Comparison of ENCODE assay signal across 16 cellular contexts in the genomic region with DNA sequence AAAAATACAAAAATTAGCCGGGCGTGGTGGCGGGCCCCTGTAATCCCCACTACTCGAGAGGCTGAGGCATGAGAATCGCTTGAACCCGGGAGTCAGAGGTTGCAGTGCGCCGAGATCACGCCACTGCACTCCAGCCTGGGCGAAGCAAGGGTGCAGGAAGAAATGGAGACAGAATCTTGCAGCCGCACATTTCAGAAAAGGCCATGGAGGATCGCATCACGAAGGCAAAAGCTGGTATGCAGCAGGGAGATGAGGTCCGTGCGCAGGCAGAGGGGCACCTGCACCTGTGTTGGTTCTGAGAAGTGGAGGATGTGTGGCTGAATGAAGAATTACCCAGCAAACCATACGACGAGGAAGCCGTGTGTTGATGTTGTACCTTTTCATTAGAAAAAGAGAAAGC. TPM values are rescaled to one million over a fixed set of nuclear protein-coding genes. Genes with fewer than 3 reads are reported as not detected.
DNase-seq lines count a peak whose midpoint lies in the region; ATAC-seq, FAIRE-seq and TF ChIP-seq lines count a peak whose summit lies in the region.
"Had no signal": no experiment of that assay in that cellular context is flagged by ENCODE, and none has a peak within 500 bp of the region (broad histone marks: within the 10 kb centered on the region; RNA-seq: fewer than 3 reads in every experiment).

No MANE protein-coding gene starts in this region.

- H3K9me3 ChIP-seq in OCI-LY1 (ENCODE audit: low read length) (no peaks in the 10 kb centered on the region), HAP-1 (no peaks in the 10 kb centered on the region)
- H3K9me3 ChIP-seq: A549, BE2C had no signal

- H2AFZ ChIP-seq in OCI-LY1 (ENCODE audit: low read length): no peak overlapping the region

- no peaks in the 10 kb centered on the region for H3K9me3 Mint-ChIP-seq in type B pancreatic cell
- H3K9me3 Mint-ChIP-seq: CD4-positive, alpha-beta memory T cell; H9 had no signal

- H4K20me1 ChIP-seq in OCI-LY1 (ENCODE audit: insufficient read depth, low read length): no peaks in the 10 kb centered on the region

- no peaks in the 10 kb centered on the region for H3K27me3 Mint-ChIP-seq in type B pancreatic cell
- H3K27me3 Mint-ChIP-seq: CD4-positive, alpha-beta memory T cell had no signal

- FAIRE-seq in bronchial epithelial cell (lab: Jason Lieb, UNC): peak; percentile 77
- FAIRE-seq: A549, G401.6, GM12892 had no signal

- peak overlapping the region; percentile 14; the same call in 1 of the 2 replicates for H3K9ac ChIP-seq in OCI-LY1 (ENCODE audit: low read length)

- H3K27ac Mint-ChIP-seq in type B pancreatic cell: no peak overlapping the region
- H3K27ac Mint-ChIP-seq: H9 had no signal

- H3K79me2 ChIP-seq in OCI-LY1 (ENCODE audit: insufficient read depth, low read length): no peaks in the 10 kb centered on the region

- no peaks in the 10 kb centered on the region for H3K27me3 ChIP-seq in OCI-LY1 (ENCODE audit: insufficient read depth, low read length)
- no peaks in the 10 kb centered on the region for H3K27me3 ChIP-seq in bronchial epithelial cell (ENCODE audit: control insufficient read depth, insufficient read depth, low read length)
- no peaks in the 10 kb centered on the region for H3K27me3 ChIP-seq in HAP-1 (ENCODE audit: low read depth)
- H3K27me3 ChIP-seq: BE2C had no signal

- H3K27ac ChIP-seq in OCI-LY1 (ENCODE audit: low read depth, low read length, poor library complexity, severe bottlenecking): peak overlapping the region; percentile 70
- H3K27ac ChIP-seq: A549, C4-2B had no signal

- peaks cover 14% of the 10 kb centered on the region for H3K4me1 Mint-ChIP-seq in type B pancreatic cell (ENCODE audit: unreplicated experiment)

- H3K4me3 ChIP-seq in OCI-LY1 (ENCODE audit: low read depth, low read length, poor library complexity, severe bottlenecking): peak overlapping the region; percentile 24
- no peak overlapping the region for H3K4me3 ChIP-seq in bronchial epithelial cell (ENCODE audit: low read depth, low read length)
- H3K4me3 ChIP-seq in HAP-1: no peak overlapping the region
- H3K4me3 ChIP-seq: A549 had no signal

- H3K4me1 ChIP-seq in OCI-LY1 (ENCODE audit: insufficient read depth, low read length, severe bottlenecking) (peaks cover 64% of the 10 kb centered on the region), HAP-1 (no peaks in the 10 kb centered on the region)
- H3K4me1 ChIP-seq: A549, BE2C had no signal

- H3K4me3 Mint-ChIP-seq in type B pancreatic cell: no peak overlapping the region
- H3K4me3 Mint-ChIP-seq: CD4-positive, alpha-beta memory T cell; H9 had no signal

- ATAC-seq in HG03095 (IDR thresholded peaks at IDR 0.05; ENCODE audit: unreplicated experiment): no peak
- no peak for ATAC-seq in HG03439 (IDR thresholded peaks at IDR 0.05; ENCODE audit: unreplicated experiment)
- ATAC-seq: A549 had no signal

- H3K36me3 ChIP-seq in OCI-LY1 (ENCODE audit: insufficient read depth, low read length) (peaks cover 6% of the 10 kb centered on the region), bronchial epithelial cell (ENCODE audit: control insufficient read depth, insufficient read depth, low read length) (no peaks in the 10 kb centered on the region), HAP-1 (replicated peaks) (no peaks in the 10 kb centered on the region)
- H3K36me3 ChIP-seq: BE2C had no signal

- no peaks in the 10 kb centered on the region for H3K36me3 Mint-ChIP-seq in type B pancreatic cell
- H3K36me3 Mint-ChIP-seq: CD4-positive, alpha-beta memory T cell had no signal

- no peaks in the 10 kb centered on the region for H3K9me2 ChIP-seq in OCI-LY1 (ENCODE audit: low read depth, low read length)

- TF ChIP-seq CTCF in OCI-LY1 (IDR thresholded peaks at IDR 0.05; ENCODE audit: low read length) (no peak), bronchial epithelial cell (IDR thresholded peaks at IDR 0.05; ENCODE audit: insufficient read depth, low read length, severe bottlenecking) (no peak), type B pancreatic cell (conservative IDR thresholded peaks at IDR 0.05) (no peak)

- H3K4me2 ChIP-seq in OCI-LY1 (ENCODE audit: low read length): peak overlapping the region; percentile 30
- H3K4me2 ChIP-seq: A549 had no signal

- DNase-seq in bronchial epithelial cell (ENCODE audit: low read depth) (no peak), mesenteric fat pad (ENCODE audit: low spot score) (peak; percentile 45), type B pancreatic cell (ENCODE audit: extremely low spot score, unreplicated experiment) (peak; percentile 29), HAP-1 (ENCODE audit: low spot score in 2 of 2) (no peak)
- DNase-seq: BE2C; CD4-positive, alpha-beta memory T cell; DMS79; GOT3; H9 had no signal

- no peaks in the 10 kb centered on the region for H3F3A ChIP-seq in OCI-LY1 (ENCODE audit: insufficient read depth, low read length)

- in situ Hi-C loops in HAP-1 (cut with MboI; ENCODE audit: low sequenced_read_pairs): no loop called here

RNA-seq across cellular contexts. Expression of a gene that starts 53.0 kb away (rescaled TPM):
- total RNA-seq in bronchial epithelial cell (132 and 138 TPM in 2 replicates), mesenteric fat pad (25.9 TPM), type B pancreatic cell (ENCODE audit: low replicate concordance) (6.2 and 8.4 TPM in 2 replicates)

Comparison
In these comparisons a context has a peak if more than half of its experiments do, and no peak if none do; other contexts are left out.
1. DNase-seq: peak in mesenteric fat pad (single experiment) and type B pancreatic cell (single experiment); none in bronchial epithelial cell (single experiment) and HAP-1 (0 of 2).